10 cellular contexts compared by ENCODE assay signal in the genomic region with DNA sequence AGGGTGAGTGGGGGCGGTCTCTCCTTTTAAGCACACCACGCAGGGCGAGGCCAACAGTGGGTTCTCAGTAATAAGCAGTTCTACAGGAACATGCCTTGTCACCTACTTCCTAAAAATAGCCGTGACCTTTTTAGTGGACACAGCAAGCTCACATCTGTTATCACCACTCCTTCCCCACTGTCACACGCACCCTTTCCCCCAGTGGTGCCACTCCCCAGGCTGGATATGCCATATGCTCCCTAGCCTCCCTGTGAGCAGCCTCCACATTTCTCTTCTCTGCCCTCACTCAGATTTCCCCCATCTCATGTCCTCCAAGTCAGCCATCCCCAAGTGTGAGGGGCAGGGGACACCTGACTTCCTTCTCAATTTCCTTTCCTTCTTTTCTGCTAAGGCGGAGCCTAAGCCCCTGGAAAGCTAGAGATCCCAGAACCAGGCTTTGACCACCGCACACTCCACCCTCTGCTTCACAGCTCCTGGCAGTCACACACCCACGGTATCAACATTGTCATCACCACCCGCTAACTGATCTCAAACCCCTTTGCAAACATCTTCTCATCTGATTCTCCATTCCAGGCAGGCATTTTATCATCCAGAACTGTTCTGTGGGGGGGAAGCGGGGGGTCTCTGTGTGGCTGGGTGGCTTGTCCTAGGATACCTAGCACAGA. TPM values are rescaled to one million over a fixed set of nuclear protein-coding genes. Genes with fewer than 3 reads are reported as not detected.
A peak's percentile ranks its signal among the peaks of the same experiment; 100 is the strongest.
DNase-seq lines count a peak whose midpoint lies in the region; ATAC-seq and TF ChIP-seq lines count a peak whose summit lies in the region.
"Had no signal": no experiment of that assay in that cellular context is flagged by ENCODE, and none has a peak within 500 bp of the region (broad histone marks: within the 10 kb centered on the region; RNA-seq: fewer than 3 reads in every experiment).

No MANE protein-coding gene starts in this region.

- WGBS in transverse colon (ENCODE audit: low coverage in 1 of 2), 2 donors = 52 to 66% methylated on average over 4 to 10 of the region's 10 CpGs

- H3K4me3 ChIP-seq in transverse colon = peak overlapping the region in 1 of 4 donors; percentile 4

- H3K27ac Mint-ChIP-seq in activated naive CD4-positive, alpha-beta T cell treated with anti-CD3 and anti-CD28 coated beads for 36 hours = peak overlapping the region; percentile 92
- peak overlapping the region; percentile 75 for H3K27ac Mint-ChIP-seq in memory B cell

- no peak for DNase-seq in activated naive CD4-positive, alpha-beta T cell treated with anti-CD3 and anti-CD28 coated beads for 36 hours
- DNase-seq in activated naive CD4-positive, alpha-beta T cell treated with anti-CD3 and anti-CD28 coated beads, Interleukin-2, amount 50 U/mL, for 16 hours = no peak
- DNase-seq in caudate nucleus (lab: John Stamatoyannopoulos, UW) (peak in 2 of 61 donors; percentile 13 to 27), memory B cell (ENCODE audit: low spot score in 2 of 2) (no peak), transverse colon (peak; percentile 58), GM19238 (ENCODE audit: insufficient read length, low spot score) (no peak), inferior parietal cortex (ENCODE audit: extremely low spot score) (no peak)
- DNase-seq: HCEC 1CT; NK-92 treated with Interleukin-12 subunit alpha and Interleukin-12 subunit beta, amount 100 ng/mL, for 24 hours had no signal

- H3K27ac ChIP-seq in caudate nucleus (ENCODE audit: low read depth, low read length) = peak overlapping the region; percentile 48
- H3K27ac ChIP-seq in transverse colon = peak overlapping the region; percentile 99 to 100 (median 100)

- TF ChIP-seq CTCF in transverse colon (IDR thresholded peaks at IDR 0.05) = no peak

- in situ Hi-C loops in transverse colon (cut with MboI; ENCODE audit: low pct_ligation_motif_present in 1 of 4, low pct_unique_long_range_greater_than_20kb in 1 of 4, low sequenced_read_pairs in 3 of 4) = loop anchor here in 2 of 4 donors (25.0 kb wide), 2 partner anchors 139 to 839 kb away; no protein-coding TSS in a partner anchor

- TF ChIP-seq POLR2A in transverse colon (IDR thresholded peaks at IDR 0.05) = peak; percentile 69

- intact Hi-C loops in activated naive CD4-positive, alpha-beta T cell treated with anti-CD3 and anti-CD28 coated beads for 36 hours (cut with micrococcal nuclease) = loop anchor here (2.0 to 5.0 kb wide), 5 partner anchors 31 to 959 kb away; a partner anchor contains a TSS
- intact Hi-C loops in transverse colon (cut with DNase I; ENCODE audit: low total_unique reads) = no loop called here

- H3K27me3 ChIP-seq in transverse colon = no peaks in the 10 kb centered on the region

- peaks cover 53 to 87% (median 83%) of the 10 kb centered on the region in 4 donors for H3K4me1 ChIP-seq in transverse colon

- ATAC-seq in memory B cell (ENCODE audit: low read depth) (no peak), HG03280 (IDR thresholded peaks at IDR 0.05; ENCODE audit: unreplicated experiment) (no peak)

- peaks cover 12% of the 10 kb centered on the region for H3K36me3 Mint-ChIP-seq in activated naive CD4-positive, alpha-beta T cell treated with anti-CD3 and anti-CD28 coated beads for 36 hours (ENCODE audit: low read depth)
- peaks cover 14% of the 10 kb centered on the region for H3K36me3 Mint-ChIP-seq in memory B cell

- peak overlapping the region; percentile 46 for H3K4me3 Mint-ChIP-seq in activated naive CD4-positive, alpha-beta T cell treated with anti-CD3 and anti-CD28 coated beads for 36 hours
- H3K4me3 Mint-ChIP-seq in memory B cell = peak overlapping the region; percentile 4

- H3K9me3 Mint-ChIP-seq in activated naive CD4-positive, alpha-beta T cell treated with anti-CD3 and anti-CD28 coated beads for 36 hours = no peaks in the 10 kb centered on the region
- H3K9me3 Mint-ChIP-seq in memory B cell = no peaks in the 10 kb centered on the region

- no peaks in the 10 kb centered on the region for H3K9me3 ChIP-seq in transverse colon

- no peaks in the 10 kb centered on the region for H3K27me3 Mint-ChIP-seq in activated naive CD4-positive, alpha-beta T cell treated with anti-CD3 and anti-CD28 coated beads for 36 hours (ENCODE audit: low read depth)
- H3K27me3 Mint-ChIP-seq in memory B cell = no peaks in the 10 kb centered on the region

- H3K36me3 ChIP-seq in transverse colon = no peaks in the 10 kb centered on the region

- peaks cover 62% of the 10 kb centered on the region for H3K4me1 Mint-ChIP-seq in activated naive CD4-positive, alpha-beta T cell treated with anti-CD3 and anti-CD28 coated beads for 36 hours (ENCODE audit: low read depth)
- peaks cover 65% of the 10 kb centered on the region for H3K4me1 Mint-ChIP-seq in memory B cell

- CTCF ChIA-PET in activated naive CD4-positive, alpha-beta T cell treated with anti-CD3 and anti-CD28 coated beads for 36 hours (lab: Charles Lee) = interaction anchor here (1.0 to 4.2 kb wide), 4 partner anchors 14 to 56 kb away, joined by 3 to 27 read pairs (median 3); no protein-coding TSS in a partner anchor

- peak; percentile 48 for TF ChIP-seq EP300 in transverse colon (IDR thresholded peaks at IDR 0.05; ENCODE audit: low read depth)

RNA-seq across cellular contexts. Expression of a gene that starts 3.6 kb away (rescaled TPM):
- total RNA-seq in activated naive CD4-positive, alpha-beta T cell treated with anti-CD3 and anti-CD28 coated beads for 36 hours = 100 to 1,000 TPM; 142 TPM
- total RNA-seq in transverse colon = 100 to 1,000 TPM; 134 to 247 (median 219) TPM
